ENCODE assay signal across 22 cellular contexts in the genomic region with DNA sequence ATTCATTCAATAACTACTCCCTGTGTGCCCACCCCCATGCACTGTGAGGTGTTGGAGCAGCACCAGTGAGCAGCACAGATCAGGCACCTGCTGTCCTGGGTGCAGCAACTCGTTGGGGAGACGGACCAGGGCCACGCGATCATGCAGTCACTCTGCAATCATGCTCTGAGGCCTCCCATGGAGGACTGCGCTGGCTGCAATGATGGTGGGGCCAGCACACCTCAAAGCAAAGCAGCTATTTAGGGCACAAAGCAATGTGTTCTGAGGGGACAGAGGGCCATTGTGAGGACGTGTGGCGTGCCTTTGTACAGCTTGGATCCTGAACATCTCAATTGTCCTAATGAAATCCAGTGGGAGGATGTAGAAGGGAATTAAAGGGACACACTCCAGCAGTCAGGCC.
"Had no signal": no experiment of that assay in that cellular context is flagged by ENCODE, and none has a peak within 500 bp of the region (broad histone marks: within the 10 kb centered on the region; RNA-seq: fewer than 3 reads in every experiment).

No MANE protein-coding gene starts in this region.

- H3K4me3 ChIP-seq: heart left ventricle, left lung, psoas muscle, right lobe of liver, spleen, thyroid gland, uterus had no signal

- H3K36me3 Mint-ChIP-seq: activated naive CD8-positive, alpha-beta T cell had no signal

- ATAC-seq: activated CD4-positive, alpha-beta T cell treated with anti-CD3 and anti-CD28 coated beads for 36 hours; effector memory CD8-positive, alpha-beta T cell; foreskin keratinocyte; heart left ventricle; left lung; naive thymus-derived CD8-positive, alpha-beta T cell; psoas muscle; right lobe of liver; stimulated activated naive CD8-positive, alpha-beta T cell treated with anti-CD3 and anti-CD28 coated beads, Interleukin-15, amount 100 ng/mL, for 72 hours had no signal

- H3K27ac ChIP-seq: brain microvascular endothelial cell, foreskin keratinocyte, heart left ventricle, left lung, psoas muscle, right lobe of liver, spleen, thyroid gland, uterus, WERI-Rb-1 had no signal

- H3K27ac Mint-ChIP-seq: activated CD4-positive, alpha-beta memory T cell treated with anti-CD3 and anti-CD28 coated beads, Interleukin-2, amount 10 ng/mL, durations not matched to agents 7 days and 5 days; activated CD4-positive, alpha-beta T cell treated with anti-CD3 and anti-CD28 coated beads for 36 hours; activated naive CD8-positive, alpha-beta T cell; activated T-cell treated with anti-CD3 and anti-CD28 coated beads, Interleukin-2, amount 50 U/mL, for 24 hours; dendritic cell treated with granulocyte-macrophage colony-stimulating factor and Interleukin-4, amounts not matched to agents 40 ng/mL and 50 ng/mL, for 4 days; stimulated activated naive CD8-positive, alpha-beta T cell treated with anti-CD3 and anti-CD28 coated beads, Interleukin-15, amount 100 ng/mL, for 72 hours; T-helper 1 cell treated with Interleukin-12 subunit alpha and Interleukin-12 subunit beta and Interleukin-4 antibody, amounts not matched to agents 30 μg/mL and 1 μg/mL, for 36 hours had no signal

- H3K4me3 Mint-ChIP-seq: activated CD4-positive, alpha-beta memory T cell treated with anti-CD3 and anti-CD28 coated beads, Interleukin-2, amount 10 ng/mL, durations not matched to agents 7 days and 5 days; activated CD4-positive, alpha-beta T cell treated with anti-CD3 and anti-CD28 coated beads for 36 hours; activated naive CD8-positive, alpha-beta T cell; activated T-cell treated with anti-CD3 and anti-CD28 coated beads, Interleukin-2, amount 50 U/mL, for 24 hours; dendritic cell treated with granulocyte-macrophage colony-stimulating factor and Interleukin-4, amounts not matched to agents 40 ng/mL and 50 ng/mL, for 4 days; effector memory CD8-positive, alpha-beta T cell; naive thymus-derived CD8-positive, alpha-beta T cell; stimulated activated naive CD8-positive, alpha-beta T cell treated with anti-CD3 and anti-CD28 coated beads, Interleukin-15, amount 100 ng/mL, for 72 hours; T-helper 1 cell treated with Interleukin-12 subunit alpha and Interleukin-12 subunit beta and Interleukin-4 antibody, amounts not matched to agents 30 μg/mL and 1 μg/mL, for 36 hours had no signal

- H3K27me3 Mint-ChIP-seq: activated CD4-positive, alpha-beta T cell treated with anti-CD3 and anti-CD28 coated beads for 36 hours; activated naive CD8-positive, alpha-beta T cell; activated T-cell treated with anti-CD3 and anti-CD28 coated beads, Interleukin-2, amount 50 U/mL, for 24 hours; dendritic cell treated with granulocyte-macrophage colony-stimulating factor and Interleukin-4, amounts not matched to agents 40 ng/mL and 50 ng/mL, for 4 days; effector memory CD8-positive, alpha-beta T cell; naive thymus-derived CD8-positive, alpha-beta T cell; stimulated activated naive CD8-positive, alpha-beta T cell treated with anti-CD3 and anti-CD28 coated beads, Interleukin-15, amount 100 ng/mL, for 72 hours had no signal

- H3K36me3 ChIP-seq: brain microvascular endothelial cell, right lobe of liver, uterus had no signal

- DNase-seq: activated CD4-positive, alpha-beta memory T cell treated with anti-CD3 and anti-CD28 coated beads, Interleukin-2, amount 10 ng/mL, durations not matched to agents 7 days and 5 days; activated CD4-positive, alpha-beta T cell treated with anti-CD3 and anti-CD28 coated beads for 36 hours; activated gamma-delta T cell treated with Interleukin-2 at 50 U/mL for 16 hours; amniotic stem cell; brain microvascular endothelial cell; effector memory CD8-positive, alpha-beta T cell; foreskin keratinocyte; heart left ventricle; left lung; mammary epithelial cell; naive thymus-derived CD8-positive, alpha-beta T cell; psoas muscle; spleen; stimulated activated naive CD8-positive, alpha-beta T cell treated with anti-CD3 and anti-CD28 coated beads, Interleukin-15, amount 100 ng/mL, for 72 hours; thyroid gland; uterus; WERI-Rb-1 had no signal

- H3K27me3 ChIP-seq: brain microvascular endothelial cell, foreskin keratinocyte, heart left ventricle, left lung, right lobe of liver, spleen, thyroid gland, uterus had no signal

- H3K9me3 Mint-ChIP-seq: activated CD4-positive, alpha-beta memory T cell treated with anti-CD3 and anti-CD28 coated beads, Interleukin-2, amount 10 ng/mL, durations not matched to agents 7 days and 5 days; dendritic cell treated with granulocyte-macrophage colony-stimulating factor and Interleukin-4, amounts not matched to agents 40 ng/mL and 50 ng/mL, for 4 days; effector memory CD8-positive, alpha-beta T cell; stimulated activated naive CD8-positive, alpha-beta T cell treated with anti-CD3 and anti-CD28 coated beads, Interleukin-15, amount 100 ng/mL, for 72 hours; T-helper 1 cell treated with Interleukin-12 subunit alpha and Interleukin-12 subunit beta and Interleukin-4 antibody, amounts not matched to agents 30 μg/mL and 1 μg/mL, for 36 hours had no signal

- H3K4me1 ChIP-seq: foreskin keratinocyte, left lung, psoas muscle, thyroid gland, uterus had no signal
